1 cellular context compared by ENCODE assay signal in genomic region chr16:21555621-21556020, GRCh38.
TF ChIP-seq lines count a peak whose summit lies in the region.
"Not testable (repeated sequence)": the region's sequence is repeated elsewhere in the genome, so short reads cannot be mapped to it uniquely, and the experiment has no call there.

No MANE protein-coding gene starts in this region.

TF ChIP-seq in HepG2, 621 proteins besides CTCF, POLR2A, EP300 and RAD21:
- TF ChIP-seq FOXA1 (IDR thresholded peaks at IDR 0.05) (0 out of 2 replicates have a peak, but pooled peaks have one; percentile 28), HIVEP1 (CRISPR knock-in tag; IDR thresholded peaks at IDR 0.05) (0 out of 2 replicates have a peak, but pooled peaks have one; percentile 5), NKX3-1 (CRISPR knock-in tag; IDR thresholded peaks at IDR 0.05) (0 out of 2 replicates have a peak, but pooled peaks have one; percentile 13), MNT (IDR thresholded peaks at IDR 0.05) (0 out of 2 replicates have a peak, but pooled peaks have one; percentile 5), FOXP1 (IDR thresholded peaks at IDR 0.05) (0 out of 2 replicates have a peak, but pooled peaks have one; percentile 31), ZNF263 (CRISPR knock-in tag; IDR thresholded peaks at IDR 0.05) (peak; percentile 24; the same call in 1 of the 2 replicates), TRIM22 (IDR thresholded peaks at IDR 0.05) (0 out of 2 replicates have a peak, but pooled peaks have one; percentile 13), CBX2 (IDR thresholded peaks at IDR 0.05; ENCODE audit: low read depth, low read length) (peak; percentile 74), NONO (IDR thresholded peaks at IDR 0.05) (0 out of 2 replicates have a peak, but pooled peaks have one; percentile 85), SP1 (IDR thresholded peaks at IDR 0.05) (0 out of 2 replicates have a peak, but pooled peaks have one; percentile 43), TBX3 (IDR thresholded peaks at IDR 0.05; ENCODE audit: borderline replicate concordance) (peak; percentile 2; the same call in 1 of the 2 replicates), NBN (conservative IDR thresholded peaks at IDR 0.05) (peak; percentile 48; the same call in 1 of the 2 replicates), NR0B2 (CRISPR knock-in tag; IDR thresholded peaks at IDR 0.05) (0 out of 2 replicates have a peak, but pooled peaks have one; percentile 18), NFRKB (IDR thresholded peaks at IDR 0.05) (0 out of 2 replicates have a peak, but pooled peaks have one; percentile 21)
- TF ChIP-seq FOXA1 (CRISPR knock-in tag; IDR thresholded peaks at IDR 0.05); FOXP1 (CRISPR knock-in tag; IDR thresholded peaks at IDR 0.05); CBX2 (CRISPR knock-in tag; IDR thresholded peaks at IDR 0.05; ENCODE audit: low read depth); NONO (CRISPR knock-in tag; conservative IDR thresholded peaks at IDR 0.05); SP1 (CRISPR knock-in tag; IDR thresholded peaks at IDR 0.05): not testable (repeated sequence)
